ENCODE assay signal across 1 cellular context in genomic region chr2:224363281-224363680, GRCh38.
TF ChIP-seq lines count a peak whose summit lies in the region.

No MANE protein-coding gene starts in this region.

TF ChIP-seq in HCT116, 20 proteins besides CTCF, POLR2A, EP300 and RAD21 (continued from another document):
- no peak for TF ChIP-seq ELF1 (IDR thresholded peaks at IDR 0.05; ENCODE audit: borderline replicate concordance, low read depth)
